In genomic region chr2:168139791-168140190, GRCh38 we compare ENCODE assay signal across 13 cellular contexts.
"Had no signal": no experiment of that assay in that cellular context is flagged by ENCODE, and none has a peak within 500 bp of the region (broad histone marks: within the 10 kb centered on the region; RNA-seq: fewer than 3 reads in every experiment).

No MANE protein-coding gene starts in this region.

- H3K36me3 ChIP-seq: breast epithelium, neutrophil had no signal

- H3K4me3 Mint-ChIP-seq: activated naive CD4-positive, alpha-beta T cell treated with anti-CD3 and anti-CD28 coated beads, Interleukin-2, amount 10 ng/mL, durations not matched to agents 7 days and 5 days; dendritic cell treated with granulocyte-macrophage colony-stimulating factor and Interleukin-4, amounts not matched to agents 40 ng/mL and 50 ng/mL, for 4 days had no signal

- H3K9me3 Mint-ChIP-seq: activated naive CD4-positive, alpha-beta T cell treated with anti-CD3 and anti-CD28 coated beads, Interleukin-2, amount 10 ng/mL, durations not matched to agents 7 days and 5 days; dendritic cell treated with granulocyte-macrophage colony-stimulating factor and Interleukin-4, amounts not matched to agents 40 ng/mL and 50 ng/mL, for 4 days had no signal

- ATAC-seq: gastroesophageal sphincter; stimulated activated naive CD8-positive, alpha-beta T cell treated with anti-CD3 and anti-CD28 coated beads, Interleukin-15, Interleukin-2, amounts not matched to agents 100 U/mL and 50 U/mL, for 24 hours had no signal

- DNase-seq: activated CD4-positive, CD25-positive, alpha-beta regulatory T cell treated with anti-CD3 and anti-CD28 coated beads, Interleukin-2, amount 50 U/mL, for 72 hours; activated naive CD4-positive, alpha-beta T cell treated with anti-CD3 and anti-CD28 coated beads, Interleukin-2, amount 10 ng/mL, durations not matched to agents 7 days and 5 days; cerebellar nuclear complex; islet precursor cell; small intestine; stimulated activated naive CD8-positive, alpha-beta T cell treated with anti-CD3 and anti-CD28 coated beads, Interleukin-15, Interleukin-2, amounts not matched to agents 100 U/mL and 50 U/mL, for 24 hours; trophoblast cell had no signal

- H3K27ac Mint-ChIP-seq: activated naive CD4-positive, alpha-beta T cell treated with anti-CD3 and anti-CD28 coated beads, Interleukin-2, amount 10 ng/mL, durations not matched to agents 7 days and 5 days; dendritic cell treated with granulocyte-macrophage colony-stimulating factor and Interleukin-4, amounts not matched to agents 40 ng/mL and 50 ng/mL, for 4 days had no signal

- H3K27me3 Mint-ChIP-seq: activated naive CD4-positive, alpha-beta T cell treated with anti-CD3 and anti-CD28 coated beads, Interleukin-2, amount 10 ng/mL, durations not matched to agents 7 days and 5 days; dendritic cell treated with granulocyte-macrophage colony-stimulating factor and Interleukin-4, amounts not matched to agents 40 ng/mL and 50 ng/mL, for 4 days had no signal

- H3K27ac ChIP-seq: breast epithelium, hepatocyte, neutrophil, suprapubic skin had no signal

- H3K27me3 ChIP-seq: breast epithelium, gastroesophageal sphincter, hepatocyte, neutrophil, suprapubic skin had no signal

- H3K4me3 ChIP-seq: breast epithelium, gastroesophageal sphincter, hepatocyte, suprapubic skin had no signal

- H3K4me1 Mint-ChIP-seq: activated naive CD4-positive, alpha-beta T cell treated with anti-CD3 and anti-CD28 coated beads, Interleukin-2, amount 10 ng/mL, durations not matched to agents 7 days and 5 days had no signal

- H3K9me3 ChIP-seq: breast epithelium, gastroesophageal sphincter, neutrophil, suprapubic skin had no signal

- H3K4me1 ChIP-seq: breast epithelium, suprapubic skin had no signal
